Comparison of ENCODE assay signal across 8 cellular contexts in genomic region chr10:123009105-123009805, GRCh38. TPM values are rescaled to one million over a fixed set of nuclear protein-coding genes. Genes with fewer than 3 reads are reported as not detected.
A peak's percentile ranks its signal among the peaks of the same experiment; 100 is the strongest.
DNase-seq lines count a peak whose midpoint lies in the region; ATAC-seq, FAIRE-seq and TF ChIP-seq lines count a peak whose summit lies in the region.

No MANE protein-coding gene starts in this region.

- no peaks in the 10 kb centered on the region for H3K9me3 ChIP-seq in adrenal gland (replicated peaks in 1 of 3)
- H3K9me3 ChIP-seq in sigmoid colon: no peaks in the 10 kb centered on the region

- 0 to 1% (median 1%) methylated on average over 13 to 34 of the region's 34 CpGs for WGBS in adrenal gland, 4 donors
- WGBS in sigmoid colon, 2 donors: 1% methylated on average over 34 of the region's 34 CpGs

- peak overlapping the region in 4 of 5 donors; percentile 44 to 96 (median 66) for H3K27ac ChIP-seq in adrenal gland
- H3K27ac ChIP-seq in sigmoid colon: peak overlapping the region; percentile 91 to 95 (median 94)

- no peak for TF ChIP-seq EP300 in sigmoid colon (IDR thresholded peaks at IDR 0.05)

- H3K36me3 ChIP-seq in adrenal gland (replicated peaks in 1 of 2) (no peaks in the 10 kb centered on the region), sigmoid colon (no peaks in the 10 kb centered on the region)

- no peak for FAIRE-seq in RCC 7860 (lab: Jason Lieb, UNC)

- peak; percentile 17 for ATAC-seq in GM21737 (IDR thresholded peaks at IDR 0.05; ENCODE audit: unreplicated experiment)

- TF ChIP-seq POLR2A in NB4 (IDR thresholded peaks at IDR 0.05; ENCODE audit: extremely low read depth, insufficient read length): no peak
- no peak for TF ChIP-seq POLR2A in adrenal gland (IDR thresholded peaks at IDR 0.05)
- no peak for TF ChIP-seq POLR2A in sigmoid colon (IDR thresholded peaks at IDR 0.05)

- TF ChIP-seq CTCF in GM12864 (IDR thresholded peaks at IDR 0.05; ENCODE audit: low read depth, low read length, missing control alignments) (no peak), NB4 (IDR thresholded peaks at IDR 0.05; ENCODE audit: low read depth, low read length) (no peak), adrenal gland (IDR thresholded peaks at IDR 0.05) (no peak), sigmoid colon (IDR thresholded peaks at IDR 0.05) (no peak)

- peak overlapping the region; percentile 85 for H3K4me3 ChIP-seq in GM12864 (ENCODE audit: low read depth, low read length)
- peak overlapping the region; percentile 73 for H3K4me3 ChIP-seq in NB4 (ENCODE audit: low read depth, low read length)
- peak overlapping the region; percentile 51 to 97 (median 72) for H3K4me3 ChIP-seq in adrenal gland
- peak overlapping the region; percentile 81 to 99 (median 93) for H3K4me3 ChIP-seq in sigmoid colon

- H3K27me3 ChIP-seq in adrenal gland (no peaks in the 10 kb centered on the region), sigmoid colon (no peaks in the 10 kb centered on the region)

- DNase-seq in GM12864 (ENCODE audit: low read depth): no peak
- peak; percentile 25 for DNase-seq in NB4 (ENCODE audit: low read depth)
- DNase-seq in adrenal gland: peak; percentile 33 to 64 (median 44)
- DNase-seq in hepatic stellate cell (ENCODE audit: low spot score): peak; percentile 22
- peak; percentile 69 for DNase-seq in sigmoid colon
- DNase-seq in NCI-H226: no peak
- DNase-seq in RCC 7860 (ENCODE audit: low spot score): no peak

- H3K4me1 ChIP-seq in adrenal gland (replicated peaks in 1 of 2): peaks cover 9 to 38% of the 10 kb centered on the region in 2 donors
- H3K4me1 ChIP-seq in sigmoid colon: peaks cover 0 to 50% (median 20%) of the 10 kb centered on the region in 4 donors

- intact Hi-C loops in adrenal gland (cut with DNase I) (no loop called here), sigmoid colon (cut with DNase I) (loop anchor here (2.0 kb wide), 1 partner anchor 146 kb away; the partner anchor contains the start of gene BUB3)

RNA-seq across cellular contexts. Expression of gene ACADSB, which starts 0.4 kb away (rescaled TPM):
- total RNA-seq in adrenal gland (10 to 100 TPM; 25.9 to 94.7 (median 45.2) TPM), sigmoid colon (10 to 100 TPM; 15.0 to 18.7 (median 16.8) TPM)
- polyA plus RNA-seq in adrenal gland (10 to 100 TPM in 1 of 3 donors, 1 to 10 TPM in 2; 8.3 to 79.4 (median 9.0) TPM), sigmoid colon (10 to 100 TPM in 2 of 3 donors, 1 to 10 TPM in 1; 7.6 to 14.8 (median 12.6) TPM)

RNA-seq across cellular contexts. Expression of gene IKZF5, which starts 0.7 kb away (rescaled TPM):
- total RNA-seq in adrenal gland (10 to 100 TPM in 5 of 8 donors, 1 to 10 TPM in 3; 3.3 to 20.0 (median 13.4) TPM), sigmoid colon (10 to 100 TPM in 3 of 4 donors, 1 to 10 TPM in 1; 9.4 to 16.4 (median 13.4) TPM)
- polyA plus RNA-seq in adrenal gland (10 to 100 TPM in 2 of 3 donors, 1 to 10 TPM in 1; 7.6 to 13.3 (median 11.4) TPM), sigmoid colon (1 to 10 TPM; 4.4 to 8.0 (median 6.0) TPM)

RNA-seq across cellular contexts. Expression of gene PSTK, which starts 29.1 kb away (rescaled TPM):
- total RNA-seq in adrenal gland: 1 to 10 TPM; 2.1 to 7.4 (median 4.8) TPM
- 1 to 10 TPM; 6.4 to 8.5 (median 7.1) TPM for polyA plus RNA-seq in adrenal gland
- total RNA-seq in sigmoid colon: 1 to 10 TPM; 1.6 to 3.6 (median 3.4) TPM
- polyA plus RNA-seq in sigmoid colon: 1 to 10 TPM; 2.0 to 3.0 (median 2.3) TPM

RNA-seq across cellular contexts. Expression of gene C10orf88, which starts 55.2 kb away (rescaled TPM):
- total RNA-seq in adrenal gland (10 to 100 TPM in 1 of 8 donors, 1 to 10 TPM in 7; 3.8 to 11.5 (median 6.2) TPM), sigmoid colon (10 to 100 TPM in 1 of 4 donors, 1 to 10 TPM in 3; 3.0 to 10.2 (median 4.8) TPM)
- polyA plus RNA-seq in adrenal gland (10 to 100 TPM in 1 of 3 donors, 1 to 10 TPM in 2; 5.0 to 10.7 (median 9.1) TPM), sigmoid colon (1 to 10 TPM; 3.0 to 3.6 (median 3.0) TPM)

Comparison
In these comparisons a context has a peak if more than half of its experiments do, and no peak if none do; other contexts are left out.
1. DNase-seq: peak in NB4 (single experiment), adrenal gland (7 of 7), hepatic stellate cell (single experiment) and sigmoid colon (single experiment); none in GM12864 (single experiment), NCI-H226 (single experiment) and RCC 7860 (single experiment).
2. Peak in every context shown above with its lines, with median percentiles within 50 percentile points of each other: H3K4me3 ChIP-seq.